In the genomic region with DNA sequence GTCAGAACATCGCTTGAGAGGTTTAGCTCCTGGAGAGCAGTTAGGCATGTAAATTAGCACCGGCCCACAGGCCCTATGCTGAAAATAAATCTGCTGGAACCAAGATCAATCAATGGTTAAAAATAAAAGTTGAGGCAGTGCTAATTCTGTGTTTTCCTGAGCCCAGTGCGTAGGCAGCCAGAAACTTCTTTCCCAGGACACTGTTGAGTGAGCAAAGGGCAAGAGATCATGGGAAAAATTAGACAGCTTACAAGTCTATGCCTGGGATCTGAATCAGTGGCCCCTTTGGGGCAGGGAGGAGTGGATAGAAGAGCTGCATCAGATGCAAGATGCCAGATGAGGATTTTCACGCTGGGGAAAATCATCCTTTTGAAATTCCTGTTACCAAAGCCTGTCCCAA, we compare ENCODE assay signal across 21 cellular contexts.
DNase-seq lines count a peak whose midpoint lies in the region; ATAC-seq and TF ChIP-seq lines count a peak whose summit lies in the region.
"Had no signal": no experiment of that assay in that cellular context is flagged by ENCODE, and none has a peak within 500 bp of the region (broad histone marks: within the 10 kb centered on the region; RNA-seq: fewer than 3 reads in every experiment).

No MANE protein-coding gene starts in this region.

- H3K36me3 Mint-ChIP-seq in chondrocyte (ENCODE audit: low read depth) = no peaks in the 10 kb centered on the region
- H3K36me3 Mint-ChIP-seq in activated T-cell treated with anti-CD3 and anti-CD28 coated beads, Interleukin-2, amount 50 U/mL, for 24 hours (ENCODE audit: low read depth) = no peaks in the 10 kb centered on the region
- H3K36me3 Mint-ChIP-seq: CD4-positive, CD25-positive, alpha-beta regulatory T cell had no signal

- H3K36me3 ChIP-seq in psoas muscle (ENCODE audit: insufficient read depth in 1 of 2, low read depth in 1 of 2) = no peaks in the 10 kb centered on the region
- H3K36me3 ChIP-seq: HAP-1 had no signal

- ATAC-seq in sciatic nerve (peak; percentile 62), psoas muscle (no peak)
- ATAC-seq: GM23338 had no signal

- H3K4me3 ChIP-seq in epithelial cell of proximal tubule (ENCODE audit: low read depth, low read length) (no peak overlapping the region), psoas muscle (no peak overlapping the region)
- H3K4me3 ChIP-seq: GM23338, HAP-1 had no signal

- no peaks in the 10 kb centered on the region for H3K9me3 Mint-ChIP-seq in chondrocyte (ENCODE audit: low read depth)
- H3K9me3 Mint-ChIP-seq in activated T-cell treated with anti-CD3 and anti-CD28 coated beads, Interleukin-2, amount 50 U/mL, for 24 hours = no peaks in the 10 kb centered on the region
- H3K9me3 Mint-ChIP-seq: GM23338 had no signal

- no peak for TF ChIP-seq CTCF in chondrocyte (IDR thresholded peaks at IDR 0.05)
- no peak for TF ChIP-seq CTCF in epithelial cell of proximal tubule (conservative IDR thresholded peaks at IDR 0.05; ENCODE audit: low read depth, low read length)
- TF ChIP-seq CTCF in psoas muscle (IDR thresholded peaks at IDR 0.05) = no peak

- intact Hi-C loops in sciatic nerve (cut with DNase I) = no loop called here
- intact Hi-C loops in psoas muscle (cut with DNase I) = no loop called here

- H3K27ac Mint-ChIP-seq in chondrocyte (ENCODE audit: unreplicated experiment) = peak overlapping the region; percentile 73
- no peak overlapping the region for H3K27ac Mint-ChIP-seq in activated T-cell treated with anti-CD3 and anti-CD28 coated beads, Interleukin-2, amount 50 U/mL, for 24 hours
- H3K27ac Mint-ChIP-seq: CD4-positive, CD25-positive, alpha-beta regulatory T cell; GM23338 had no signal

- H3K27me3 Mint-ChIP-seq in chondrocyte (ENCODE audit: low read depth) = peaks cover 2% of the 10 kb centered on the region
- peaks cover 7% of the 10 kb centered on the region for H3K27me3 Mint-ChIP-seq in activated T-cell treated with anti-CD3 and anti-CD28 coated beads, Interleukin-2, amount 50 U/mL, for 24 hours

- H3K9me3 ChIP-seq in psoas muscle = peaks cover 3% of the 10 kb centered on the region
- H3K9me3 ChIP-seq: HAP-1 had no signal

- DNase-seq in chondrocyte (ENCODE audit: low spot score) (no peak), epithelial cell of proximal tubule (ENCODE audit: low read depth) (peak; percentile 92), kidney glomerular epithelial cell (lab: John Stamatoyannopoulos, UW) (peak; percentile 92), sciatic nerve (ENCODE audit: low spot score) (no peak), T1000 (lab: John Stamatoyannopoulos, UW) (no peak), psoas muscle (no peak)
- no peak for DNase-seq in activated T-cell treated with anti-CD3 and anti-CD28 coated beads, Interleukin-2, amount 50 U/mL, for 24 hours
- DNase-seq: CD4-positive, CD25-positive, alpha-beta regulatory T cell; DMS 273 treated with DMSO at 0.1 percent for 48 hours; DND-41; KG1; NCI-H1092; NCI-H1436 treated with DMSO at 0.1 percent for 48 hours; NCI-H1930; NCI-H226; NCI-H510A treated with DMSO at 0.1 percent for 48 hours; NCI-H774; NK-92 treated with Interleukin-12 subunit alpha and Interleukin-12 subunit beta, amount 100 ng/mL, for 24 hours had no signal

- no peaks in the 10 kb centered on the region for H3K4me1 ChIP-seq in psoas muscle
- H3K4me1 ChIP-seq: HAP-1 had no signal

- peaks cover 0 to 4% (median 3%) of the 10 kb centered on the region in 3 donors for H3K27me3 ChIP-seq in psoas muscle (ENCODE audit: insufficient read depth in 3 of 3, low read length in 2 of 3)

- H3K4me3 Mint-ChIP-seq in chondrocyte (ENCODE audit: unreplicated experiment) = no peak overlapping the region
- no peak overlapping the region for H3K4me3 Mint-ChIP-seq in activated T-cell treated with anti-CD3 and anti-CD28 coated beads, Interleukin-2, amount 50 U/mL, for 24 hours
- H3K4me3 Mint-ChIP-seq: CD4-positive, CD25-positive, alpha-beta regulatory T cell; GM23338 had no signal

- H3K27ac ChIP-seq in psoas muscle = no peak overlapping the region
- H3K27ac ChIP-seq: RWPE1 had no signal

- WGBS in psoas muscle, 3 donors = 33 to 38% (median 38%) methylated on average over 4 of the region's 4 CpGs

- peaks cover 33% of the 10 kb centered on the region for H3K4me1 Mint-ChIP-seq in chondrocyte (ENCODE audit: low read depth)
- H3K4me1 Mint-ChIP-seq in activated T-cell treated with anti-CD3 and anti-CD28 coated beads, Interleukin-2, amount 50 U/mL, for 24 hours (ENCODE audit: low read depth) = no peaks in the 10 kb centered on the region
- H3K4me1 Mint-ChIP-seq: CD4-positive, CD25-positive, alpha-beta regulatory T cell had no signal

Comparison
In these comparisons a context has a peak if more than half of its experiments do, and no peak if none do; other contexts are left out.
1. DNase-seq: peak in epithelial cell of proximal tubule (single experiment) and kidney glomerular epithelial cell (single experiment); none in chondrocyte (single experiment), sciatic nerve (single experiment), activated T-cell treated with anti-CD3 and anti-CD28 coated beads, Interleukin-2, amount 50 U/mL, for 24 hours (single experiment), T1000 (single experiment) and psoas muscle (0 of 2).